11 cellular contexts compared by ENCODE assay signal in genomic region chr7:2687338-2687869, GRCh38. TPM values are rescaled to one million over a fixed set of nuclear protein-coding genes. Genes with fewer than 3 reads are reported as not detected.
DNase-seq lines count a peak whose midpoint lies in the region; ATAC-seq, FAIRE-seq and TF ChIP-seq lines count a peak whose summit lies in the region.
"Had no signal": no experiment of that assay in that cellular context is flagged by ENCODE, and none has a peak within 500 bp of the region (broad histone marks: within the 10 kb centered on the region; RNA-seq: fewer than 3 reads in every experiment).

No MANE protein-coding gene starts in this region.

- H2BK5ac ChIP-seq in mesendoderm (ENCODE audit: low read length) = no peak overlapping the region

- no peaks in the 10 kb centered on the region for H3K79me1 ChIP-seq in mesendoderm (ENCODE audit: low read length)

- H3K27ac Mint-ChIP-seq in activated T-cell treated with anti-CD3 and anti-CD28 coated beads, Interleukin-2, amount 50 U/mL, for 72 hours = no peak overlapping the region

- ATAC-seq in GM12878 = no peak
- ATAC-seq in HG03095 (IDR thresholded peaks at IDR 0.05; ENCODE audit: unreplicated experiment) = no peak
- ATAC-seq in activated T-cell treated with anti-CD3 and anti-CD28 coated beads, Interleukin-2, amount 50 U/mL, for 72 hours (replicated peaks in 1 of 2) = no peak

- no peak overlapping the region for H3K23ac ChIP-seq in mesendoderm (ENCODE audit: low read length)

- H3K79me2 ChIP-seq in GM12878 (ENCODE audit: control insufficient read depth, insufficient read depth, low read length) (no peaks in the 10 kb centered on the region), mesendoderm (ENCODE audit: control insufficient read depth, insufficient read depth, low read length) (no peaks in the 10 kb centered on the region)

- H2BK15ac ChIP-seq in mesendoderm (replicated peaks; ENCODE audit: low read depth) = no peak overlapping the region

- peaks cover 15% of the 10 kb centered on the region for H3K4me1 Mint-ChIP-seq in activated T-cell treated with anti-CD3 and anti-CD28 coated beads, Interleukin-2, amount 50 U/mL, for 72 hours (ENCODE audit: low read depth)

- in situ Hi-C loops in GM12878 (cut with MboI) = no loop called here

- H3K4me2 ChIP-seq in BLaER1 (peak overlapping the region; percentile 79; the same call in 1 of the 2 replicates), GM12878 (ENCODE audit: control insufficient read depth, insufficient read depth) (peak overlapping the region; percentile 99; the same call in 1 of the 2 replicates), mesendoderm (ENCODE audit: low read length) (peak overlapping the region; percentile 13)

- H3K4me3 Mint-ChIP-seq in activated T-cell treated with anti-CD3 and anti-CD28 coated beads, Interleukin-2, amount 50 U/mL, for 72 hours = no peak overlapping the region

- no peaks in the 10 kb centered on the region for H3K9me3 Mint-ChIP-seq in activated T-cell treated with anti-CD3 and anti-CD28 coated beads, Interleukin-2, amount 50 U/mL, for 72 hours

- H3K9ac ChIP-seq in BLaER1 (no peak overlapping the region), HUES64 (ENCODE audit: low read depth, low read length) (no peak overlapping the region), GM12878 (ENCODE audit: control insufficient read depth, insufficient read depth, low read length) (no peak overlapping the region), mesendoderm (ENCODE audit: low read length) (peak overlapping the region; percentile 32)

- peaks cover 45% of the 10 kb centered on the region for H3K27me3 Mint-ChIP-seq in activated T-cell treated with anti-CD3 and anti-CD28 coated beads, Interleukin-2, amount 50 U/mL, for 72 hours (ENCODE audit: low read depth)

- H2AFZ ChIP-seq in GM12878 (ENCODE audit: control insufficient read depth, low read depth, low read length) = no peak overlapping the region

- TF ChIP-seq RAD21 in GM12878 (IDR thresholded peaks at IDR 0.05; ENCODE audit: insufficient read depth, low read depth, low read length) = no peak

- H3K36me3 ChIP-seq in BLaER1 = no peaks in the 10 kb centered on the region
- no peaks in the 10 kb centered on the region for H3K36me3 ChIP-seq in HUES64 (ENCODE audit: insufficient read depth, low read length)
- H3K36me3 ChIP-seq in GM12878 (ENCODE audit: control insufficient read depth in 2 of 2, insufficient read depth in 2 of 2, low read length in 1 of 2) = no peaks in the 10 kb centered on the region
- H3K36me3 ChIP-seq in mesendoderm (ENCODE audit: control insufficient read depth, insufficient read depth, low read length) = no peaks in the 10 kb centered on the region

- H3K56ac ChIP-seq in mesendoderm (ENCODE audit: low read length) = peak overlapping the region; percentile 56

- BruUV-seq in GM12878 (replicated peaks; lab: Mats Ljungman, UMichigan) = no TSS peak

- DNase-seq in GM12878 (ENCODE audit: low read depth, low spot score) (no peak), mesendoderm (no peak), SIG-M5 treated with dmso at 0.1 percent for 504 hours (lab: John Stamatoyannopoulos, UW; ENCODE audit: unreplicated experiment) (no peak)
- DNase-seq in effector CD4-positive, alpha-beta T cell = no peak
- DNase-seq in activated T-cell treated with anti-CD3 and anti-CD28 coated beads, Interleukin-2, amount 50 U/mL, for 72 hours = no peak
- DNase-seq: activated T-cell treated with anti-CD3 and anti-CD28 coated beads, Interleukin-2, amount 50 U/mL, for 1 hour; stimulated activated CD4-positive, alpha-beta T cell treated with anti-CD3 and anti-CD28 coated beads, Interleukin-4, amount 100 ng/mL, for 24 hours had no signal

- POLR2A ChIA-PET in GM12878 (lab: Charles Lee) = interaction anchor here (2.8 kb wide), 1 partner anchor 22 kb away, joined by 17 read pairs; no protein-coding TSS in a partner anchor

- no peak overlapping the region for H4K5ac ChIP-seq in mesendoderm (ENCODE audit: low read length)

- H4K8ac ChIP-seq in mesendoderm (ENCODE audit: low read depth, low read length) = no peak overlapping the region

- H3K27ac ChIP-seq in BLaER1 = no peak overlapping the region
- H3K27ac ChIP-seq in HUES64 (ENCODE audit: low read depth, low read length) = no peak overlapping the region
- H3K27ac ChIP-seq in GM12878 (ENCODE audit: control insufficient read depth, insufficient read depth) = no peak overlapping the region
- no peak overlapping the region for H3K27ac ChIP-seq in mesendoderm (ENCODE audit: low read depth, low read length)

- H4K20me1 ChIP-seq in BLaER1 (peaks cover 20% of the 10 kb centered on the region; the same call in 1 of the 2 replicates), GM12878 (ENCODE audit: control insufficient read depth, insufficient read depth) (no peaks in the 10 kb centered on the region; the same call in 1 of the 2 replicates)

- SMC1A ChIA-PET in GM12878 (lab: Charles Lee; ENCODE audit: uncharacterized antibody, unreplicated experiment) = interaction anchor here (5.8 kb wide), 2 partner anchors 11 to 23 kb away, joined by 41 to 49 read pairs; no protein-coding TSS in a partner anchor

- H2AK5ac ChIP-seq in mesendoderm (ENCODE audit: low read length) = no peak overlapping the region

- CTCF ChIA-PET in GM12878 (lab: Yijun Ruan, JAX) = interaction anchor here (3.2 kb wide), 1 partner anchor 22 kb away, joined by 17 read pairs; no protein-coding TSS in a partner anchor

- intact Hi-C loops in GM12878 (cut with micrococcal nuclease; ENCODE audit: unreplicated experiment) = no loop called here

- peaks cover 39% of the 10 kb centered on the region for H3K4me1 ChIP-seq in BLaER1
- peaks cover 7% of the 10 kb centered on the region for H3K4me1 ChIP-seq in HUES64 (ENCODE audit: insufficient read depth, low read length)
- H3K4me1 ChIP-seq in GM12878 (ENCODE audit: control insufficient read depth, insufficient read depth, low read length) = peaks cover 27% of the 10 kb centered on the region
- H3K4me1 ChIP-seq in mesendoderm (ENCODE audit: control insufficient read depth, low read depth, low read length) = no peaks in the 10 kb centered on the region

- H3K27me3 ChIP-seq in BLaER1 (peaks cover 58% of the 10 kb centered on the region), HUES64 (ENCODE audit: insufficient read depth, low read length) (peaks cover 47% of the 10 kb centered on the region), GM12878 (replicated peaks in 1 of 2; ENCODE audit: control insufficient read depth in 2 of 2, insufficient read depth in 2 of 2, low read length in 1 of 2) (peaks cover 3 to 7% of the 10 kb centered on the region in 2 experiments; a peak in 3 of 4 replicates), mesendoderm (ENCODE audit: insufficient read depth, low read length, poor library complexity) (peaks cover 12% of the 10 kb centered on the region)

- no peak for TF ChIP-seq POLR2A in GM12878 (IDR thresholded peaks at IDR 0.05; ENCODE audit: low read depth, low read length)

- 80% methylated on average over 17 of the region's 17 CpGs for WGBS in HUES64
- 47% methylated on average over 17 of the region's 17 CpGs for WGBS in GM12878 (ENCODE audit: insufficient coverage, insufficient replicate concordance, low lambda C conversion rate, missing lambda C conversion rate)
- WGBS in mesendoderm (ENCODE audit: extremely low coverage, insufficient coverage, low lambda C conversion rate) = no CpG with 5 or more reads among the region's 17 CpGs

- H2BK120ac ChIP-seq in mesendoderm (ENCODE audit: low read depth, low read length) = no peak overlapping the region

- H3K36me3 Mint-ChIP-seq in activated T-cell treated with anti-CD3 and anti-CD28 coated beads, Interleukin-2, amount 50 U/mL, for 72 hours (ENCODE audit: insufficient read depth in 2 of 2) = no peaks in the 10 kb centered on the region

- FAIRE-seq in GM12878 (lab: Jason Lieb, UNC) = no peak

- H3K4ac ChIP-seq in mesendoderm (ENCODE audit: low read depth, low read length) = no peak overlapping the region

- TF ChIP-seq CTCF in GM12878 (IDR thresholded peaks at IDR 0.05 in 2 of 3, conservative IDR thresholded peaks at IDR 0.05 in 1 of 3; ENCODE audit: control insufficient read depth in 2 of 3, extremely low read depth in 1 of 3, insufficient read depth in 1 of 3, low read depth in 3 of 3, low read length in 3 of 3) = no peak

- RAD21 ChIA-PET in GM12878 (lab: Charles Lee; ENCODE audit: unreplicated experiment) = interaction anchor here (2.8 kb wide), 1 partner anchor 22 kb away, joined by 6 read pairs; no protein-coding TSS in a partner anchor

- no peak overlapping the region for H3K18ac ChIP-seq in mesendoderm (ENCODE audit: low read length)

- no peak for TF ChIP-seq EP300 in GM12878 (IDR thresholded peaks at IDR 0.05; ENCODE audit: borderline replicate concordance in 1 of 2, control insufficient read depth in 1 of 2, low read depth in 2 of 2, low read length in 2 of 2)

- H3K9me3 ChIP-seq in BLaER1 (no peaks in the 10 kb centered on the region), HUES64 (ENCODE audit: insufficient read depth, low read depth, low read length) (no peaks in the 10 kb centered on the region), GM12878 (replicated peaks; ENCODE audit: control insufficient read depth, insufficient read depth, low read length) (no peaks in the 10 kb centered on the region)

- H3K4me3 ChIP-seq in BLaER1 (peak overlapping the region; percentile 53; the same call in 1 of the 2 replicates), HUES64 (ENCODE audit: low read length) (peak overlapping the region; percentile 53), GM12878 (no peak overlapping the region), mesendoderm (ENCODE audit: low read length) (no peak overlapping the region)

RNA-seq across cellular contexts. Expression of gene AMZ1, which starts 0.6 kb away (rescaled TPM):
- polyA plus RNA-seq in HUES64 (2013, experiment 1 of 2) = 0.10 TPM
- 0.13 TPM for polyA plus RNA-seq in HUES64 (2013, experiment 2 of 2)
- total RNA-seq in GM12878 (2013; cell fraction: nucleolus; rRNA removed) = 5.4 and 6.5 TPM in 2 replicates
- total RNA-seq in GM12878 (2014; rRNA removed) (0.62 and 1.1 TPM in 2 replicates), GM12878 (2014; rRNA removed; fragmentation: Illumina TruSeq; extraction: Trizol) (0.60 and 0.67 TPM in 2 replicates), GM12878 (2021) (1.2 and 1.4 TPM in 2 replicates)
- polyA plus RNA-seq in GM12878 (2011; ENCODE audit: low read depth) = 0.16 TPM
- polyA plus RNA-seq in GM12878 (2011; rRNA removed) (0.95 TPM in 2 replicates), GM12878 (2014; fragmentation: Illumina TruSeq; extraction: Trizol) (0.33 and 0.59 TPM in 2 replicates), GM12878 (2014; fragmentation: Nextera tagmentation; extraction: Ambion mirVana) (under 1 TPM; 0.02 to 0.11 TPM), GM12878 (2014; rRNA removed) (0.72 and 0.77 TPM in 2 replicates), GM12878 (2016; fragmentation: Nextera tagmentation; extraction: Ambion mirVana) (1 to 10 TPM; 1.5 to 2.0 TPM)
- 1.1 and 1.5 TPM in 2 replicates for polyA plus RNA-seq in GM12878 (2011; cell fraction: cytosol; rRNA removed)
- polyA plus RNA-seq in GM12878 (2011; cell fraction: nucleus; rRNA removed) = 3.1 and 4.2 TPM in 2 replicates
- polyA plus RNA-seq in GM12878 (2012) = 0.30 and 0.52 TPM in 2 replicates
- polyA minus RNA-seq in GM12878 (2011; rRNA and poly(A)+ RNA removed) = 2.6 and 4.7 TPM in 2 replicates
- 0.67 and 1.5 TPM in 2 replicates for polyA minus RNA-seq in GM12878 (2011; cell fraction: cytosol; rRNA and poly(A)+ RNA removed)
- polyA minus RNA-seq in GM12878 (2011; cell fraction: nucleus; rRNA and poly(A)+ RNA removed) = 2.2 and 5.6 TPM in 2 replicates
- polyA plus RNA-seq in mesendoderm (2013, experiment 1 of 2) = 0.28 TPM
- polyA plus RNA-seq in mesendoderm (2013, experiment 2 of 2) = 0.34 TPM
- 1 to 10 TPM in 1 of 2 donors, under 1 TPM in 1; 0.34 to 1.3 TPM for total RNA-seq in activated T-cell treated with anti-CD3 and anti-CD28 coated beads, Interleukin-2, amount 50 U/mL, for 72 hours
- total RNA-seq: lung microvascular endothelial cell had no signal

RNA-seq across cellular contexts. Expression of gene TTYH3, which starts 55.6 kb away (rescaled TPM):
- 83.8 TPM for polyA plus RNA-seq in HUES64 (2013, experiment 1 of 2)
- polyA plus RNA-seq in HUES64 (2013, experiment 2 of 2) = 102 TPM
- 56.1 and 58.5 TPM in 2 replicates for total RNA-seq in GM12878 (2013; cell fraction: nucleolus; rRNA removed)
- 10.2 and 10.8 TPM in 2 replicates for total RNA-seq in GM12878 (2014; rRNA removed)
- 5.0 and 5.2 TPM in 2 replicates for total RNA-seq in GM12878 (2014; rRNA removed; fragmentation: Illumina TruSeq; extraction: Trizol)
- total RNA-seq in GM12878 (2021) = 67.2 and 71.4 TPM in 2 replicates
- 5.5 TPM for polyA plus RNA-seq in GM12878 (2011; ENCODE audit: low read depth)
- 3.9 and 9.9 TPM in 2 replicates for polyA plus RNA-seq in GM12878 (2011; rRNA removed)
- polyA plus RNA-seq in GM12878 (2011; cell fraction: cytosol; rRNA removed) = 14.4 and 19.9 TPM in 2 replicates
- polyA plus RNA-seq in GM12878 (2011; cell fraction: nucleus; rRNA removed) = 66.5 and 82.0 TPM in 2 replicates
- polyA plus RNA-seq in GM12878 (2012) = 23.5 and 23.7 TPM in 2 replicates
- 3.0 and 10.1 TPM in 2 replicates for polyA plus RNA-seq in GM12878 (2014; fragmentation: Illumina TruSeq; extraction: Trizol)
- polyA plus RNA-seq in GM12878 (2014; fragmentation: Nextera tagmentation; extraction: Ambion mirVana) = under 1 TPM; 0.79 to 0.95 TPM
- polyA plus RNA-seq in GM12878 (2014; rRNA removed) = 33.1 and 44.3 TPM in 2 replicates
- polyA plus RNA-seq in GM12878 (2016; fragmentation: Nextera tagmentation; extraction: Ambion mirVana) = 10 to 100 TPM; 11.2 to 25.1 TPM
- polyA minus RNA-seq in GM12878 (2011; rRNA and poly(A)+ RNA removed) = 11.3 and 25.5 TPM in 2 replicates
- 24.1 and 26.2 TPM in 2 replicates for polyA minus RNA-seq in GM12878 (2011; cell fraction: cytosol; rRNA and poly(A)+ RNA removed)
- 14.9 and 31.8 TPM in 2 replicates for polyA minus RNA-seq in GM12878 (2011; cell fraction: nucleus; rRNA and poly(A)+ RNA removed)
- polyA plus RNA-seq in mesendoderm (2013, experiment 1 of 2) = 98.9 TPM
- polyA plus RNA-seq in mesendoderm (2013, experiment 2 of 2) = 97.0 TPM
- total RNA-seq in activated T-cell treated with anti-CD3 and anti-CD28 coated beads, Interleukin-2, amount 50 U/mL, for 72 hours = 10 to 100 TPM; 30.0 to 36.4 TPM

Comparison
In these comparisons a context has a peak if more than half of its experiments do, and no peak if none do; other contexts are left out.
1. H3K4me2 ChIP-seq: peak in every context shown above with its lines; median percentile 99 in GM12878; 79 in BLaER1; 13 in mesendoderm.
2. H3K4me3 ChIP-seq: peak in BLaER1 (single experiment) and HUES64 (single experiment); none in GM12878 (single experiment) and mesendoderm (single experiment).